Comparison of ENCODE assay signal across 12 cellular contexts in genomic region chr2:237281900-237282306, GRCh38.
DNase-seq lines count a peak whose midpoint lies in the region; ATAC-seq, FAIRE-seq and TF ChIP-seq lines count a peak whose summit lies in the region.
"Had no signal": no experiment of that assay in that cellular context is flagged by ENCODE, and none has a peak within 500 bp of the region (broad histone marks: within the 10 kb centered on the region; RNA-seq: fewer than 3 reads in every experiment).

No MANE protein-coding gene starts in this region.

- H3K27ac ChIP-seq in A549 (peak overlapping the region; percentile 45 to 66; a peak in 4 of 6 replicates), IMR-90 (ENCODE audit: insufficient read depth, low read length) (peak overlapping the region; percentile 97)

- H3K4ac ChIP-seq in IMR-90 (ENCODE audit: low read depth, low read length): peak overlapping the region; percentile 100

- H3K9ac ChIP-seq in IMR-90 (ENCODE audit: low read depth, low read length): peak overlapping the region; percentile 80

- peak overlapping the region; percentile 100 for H2BK5ac ChIP-seq in IMR-90 (ENCODE audit: low read depth, low read length, poor library complexity, severe bottlenecking)

- WGBS in A549 (ENCODE audit: missing lambda C conversion rate): 67% methylated on average over 2 of the region's 2 CpGs
- 0% methylated on average over 1 of the region's 2 CpGs; no CpG with 5 or more reads in 1 of the 2 experiments for WGBS in IMR-90 (ENCODE audit: extremely low coverage in 2 of 2, insufficient read length in 1 of 2), 2 experiments

- H2AK5ac ChIP-seq in IMR-90 (ENCODE audit: low read depth, low read length): peak overlapping the region; percentile 99

- peaks cover 23% of the 10 kb centered on the region for H3K9me1 ChIP-seq in IMR-90 (ENCODE audit: insufficient read depth, low read length)

- peak overlapping the region; percentile 95 for H3K18ac ChIP-seq in IMR-90 (ENCODE audit: low read depth, low read length)

- peak overlapping the region; percentile 93 to 99 for H4K8ac ChIP-seq in IMR-90 (ENCODE audit: low read depth in 2 of 2, low read length in 2 of 2)

- in situ Hi-C loops in IMR-90 (cut with MboI; ENCODE audit: low sequenced_read_pairs): no loop called here

- H3K4me3 ChIP-seq in A549: no peak overlapping the region
- no peak overlapping the region for H3K4me3 ChIP-seq in IMR-90 (ENCODE audit: insufficient read depth, low read depth, low read length)

- H2BK20ac ChIP-seq in IMR-90 (ENCODE audit: low read depth, low read length): peak overlapping the region; percentile 95

- TF ChIP-seq EP300 in A549 (IDR thresholded peaks at IDR 0.05): peak in 1 of 2 experiments; percentile 49; a peak in 1 of 5 replicates

- TF ChIP-seq POLR2A in A549 (IDR thresholded peaks at IDR 0.05; ENCODE audit: low read length) (no peak), IMR-90 (IDR thresholded peaks at IDR 0.05; ENCODE audit: low read depth, low read length) (no peak)

- peak overlapping the region; percentile 89 for H3K23ac ChIP-seq in IMR-90 (ENCODE audit: low read depth, low read length)

- peak overlapping the region; percentile 27; the same call in 2 of the 3 replicates for H3K4me2 ChIP-seq in A549
- peak overlapping the region; percentile 56; the same call in 1 of the 2 replicates for H3K4me2 ChIP-seq in IMR-90 (ENCODE audit: low read depth, low read length)

- no peak overlapping the region for H2AK9ac ChIP-seq in IMR-90 (replicated peaks; ENCODE audit: low read depth, low read length, poor library complexity)

- H4K20me1 ChIP-seq in IMR-90 (ENCODE audit: insufficient read depth, low read length): no peaks in the 10 kb centered on the region

- ATAC-seq in A549 (no peak; a peak in 2 of 6 replicates), IMR-90 (ENCODE audit: low read depth) (peak; percentile 10)

- H3K14ac ChIP-seq in IMR-90 (replicated peaks; ENCODE audit: low read depth, low read length): peak overlapping the region; percentile 97

- BruUV-seq in IMR-90 (replicated peaks; lab: Mats Ljungman, UMichigan): no TSS peak

- no peak overlapping the region for H2AFZ ChIP-seq in IMR-90 (replicated peaks; ENCODE audit: low read length, poor library complexity)

- peaks cover 0 to 27% of the 10 kb centered on the region in 2 experiments; a peak in 2 of 4 replicates for H3K79me1 ChIP-seq in IMR-90 (ENCODE audit: low read depth in 1 of 2, low read length in 2 of 2)

- H4K91ac ChIP-seq in IMR-90 (ENCODE audit: insufficient read depth, low read depth, low read length): peak overlapping the region; percentile 100

- TF ChIP-seq CTCF in A549 (IDR thresholded peaks at IDR 0.05) (no peak), IMR-90 (conservative IDR thresholded peaks at IDR 0.05; ENCODE audit: low read depth, low read length) (no peak)

- no peak for FAIRE-seq in A549 (lab: Jason Lieb, UNC)

- no peaks in the 10 kb centered on the region for H3K36me3 ChIP-seq in IMR-90 (ENCODE audit: control insufficient read depth, insufficient read depth, low read length)

- TF ChIP-seq RAD21 in A549 (conservative IDR thresholded peaks at IDR 0.05 in 1 of 2, IDR thresholded peaks at IDR 0.05 in 1 of 2): no peak
- TF ChIP-seq RAD21 in IMR-90 (IDR thresholded peaks at IDR 0.05; ENCODE audit: low read length): peak; percentile 13

- H3K56ac ChIP-seq in IMR-90 (ENCODE audit: extremely low read depth, insufficient read depth, low read length): peak overlapping the region; percentile 95

- H3K9me3 ChIP-seq in A549 (no peaks in the 10 kb centered on the region), IMR-90 (ENCODE audit: control insufficient read depth, insufficient read depth, low read length) (no peaks in the 10 kb centered on the region)

- intact Hi-C loops in IMR-90 (cut with micrococcal nuclease): loop anchor here (2.0 kb wide), 5 partner anchors 25 to 111 kb away; no protein-coding TSS in a partner anchor

- H2BK15ac ChIP-seq in IMR-90 (ENCODE audit: low read depth, low read length): peak overlapping the region; percentile 84

- dilution Hi-C loops in IMR-90 (cut with HindIII; ENCODE audit: low sequenced_read_pairs, unreplicated experiment): no loop called here

- peak overlapping the region; percentile 100 for H2BK120ac ChIP-seq in IMR-90 (ENCODE audit: low read depth, low read length)

- H3K27me3 ChIP-seq in IMR-90 (ENCODE audit: control insufficient read depth, insufficient read depth, low read length): no peaks in the 10 kb centered on the region

- peak overlapping the region; percentile 92 for H4K5ac ChIP-seq in IMR-90 (ENCODE audit: low read depth, low read length)

- CTCF ChIA-PET in A549 (lab: Yijun Ruan, JAX): interaction anchor here (1.8 kb wide), 1 partner anchor 128 kb away, joined by 5 read pairs; no protein-coding TSS in a partner anchor
- CTCF ChIA-PET in IMR-90 (lab: Yijun Ruan, JAX): interaction anchor here (0.5 to 0.8 kb wide), 3 partner anchors 22 to 304 kb away, joined by 3 to 5 read pairs (median 3); no protein-coding TSS in a partner anchor

- POLR2A ChIA-PET in A549 (lab: Yijun Ruan, JAX) (no interaction called here), IMR-90 (lab: Charles Lee; ENCODE audit: unreplicated experiment) (interaction anchor here (0.6 to 4.2 kb wide), 6 partner anchors 9 to 104 kb away, joined by 3 to 23 read pairs (median 7); no protein-coding TSS in a partner anchor)

- peaks cover 25% of the 10 kb centered on the region for H3K4me1 ChIP-seq in A549
- peaks cover 36% of the 10 kb centered on the region for H3K4me1 ChIP-seq in IMR-90 (ENCODE audit: control insufficient read depth, insufficient read depth, low read length)

- DNase-seq in A549 (ENCODE audit: low read depth in 1 of 2, low spot score in 1 of 2): no peak
- peak; percentile 97 for DNase-seq in IMR-90
- peak; percentile 30 for DNase-seq in SKM-1 (lab: John Stamatoyannopoulos, UW; ENCODE audit: unreplicated experiment)
- peak; percentile 86 for DNase-seq in foreskin melanocyte
- no peak for DNase-seq in activated gamma-delta T cell treated with Interleukin-2 at 50 U/mL for 16 hours
- DNase-seq in NCI-H2171 treated with DMSO at 0.1 percent for 48 hours (lab: John Stamatoyannopoulos, UW): no peak
- DNase-seq in NCI-H748 treated with DMSO at 0.1 percent for 48 hours (lab: John Stamatoyannopoulos, UW): no peak
- no peak for DNase-seq in anterior cingulate cortex (lab: John Stamatoyannopoulos, UW)
- DNase-seq: activated CD4-positive, alpha-beta memory T cell treated with anti-CD3 and anti-CD28 coated beads, Interleukin-2, amount 10 ng/mL, durations not matched to agents 7 days and 5 days; AML-193; NCI-H1092; stimulated activated CD4-positive, alpha-beta T cell treated with anti-CD3 and anti-CD28 coated beads, Interleukin-4, amount 100 ng/mL, for 4 hours had no signal

TF ChIP-seq in A549, 52 proteins besides CTCF, POLR2A, EP300 and RAD21:
- TF ChIP-seq MAZ (IDR thresholded peaks at IDR 0.05; ENCODE audit: borderline replicate concordance, low read depth, low read length): no peak
- 0 out of 5 replicates have a peak, but pooled peaks of 1 of the 2 experiments have one; percentile 31 for TF ChIP-seq JUN (IDR thresholded peaks at IDR 0.05)

TF ChIP-seq in IMR-90, 13 proteins besides CTCF, POLR2A, EP300 and RAD21:
- TF ChIP-seq BHLHE40 (IDR thresholded peaks at IDR 0.05; ENCODE audit: low read depth, low read length) (peak; percentile 96), RCOR1 (IDR thresholded peaks at IDR 0.05; ENCODE audit: insufficient replicate concordance, low read length) (peak; percentile 50), SMC3 (IDR thresholded peaks at IDR 0.05; ENCODE audit: low read depth, low read length) (peak; percentile 25; the same call in 1 of the 2 replicates), CEBPB (IDR thresholded peaks at IDR 0.05; ENCODE audit: low read depth, low read length) (peak; percentile 91), ELK1 (IDR thresholded peaks at IDR 0.05; ENCODE audit: borderline replicate concordance, low read depth, low read length) (no peak), MAZ (IDR thresholded peaks at IDR 0.05; ENCODE audit: borderline replicate concordance, low read depth, low read length) (no peak), NFE2L2 (IDR thresholded peaks at IDR 0.05; ENCODE audit: low read depth, low read length) (no peak), MXI1 (IDR thresholded peaks at IDR 0.05; ENCODE audit: borderline replicate concordance, low read depth, low read length) (no peak), MAFK (IDR thresholded peaks at IDR 0.05; ENCODE audit: low read depth, low read length) (peak; percentile 38; the same call in 1 of the 2 replicates), FOS (IDR thresholded peaks at IDR 0.05; ENCODE audit: low read depth, low read length) (peak; percentile 75)

Comparison
In these comparisons a context has a peak if more than half of its experiments do, and no peak if none do; other contexts are left out.
1. DNase-seq: peak in IMR-90 (single experiment), SKM-1 (single experiment) and foreskin melanocyte (single experiment); none in A549 (0 of 2), activated gamma-delta T cell treated with Interleukin-2 at 50 U/mL for 16 hours (single experiment), NCI-H2171 treated with DMSO at 0.1 percent for 48 hours (single experiment), NCI-H748 treated with DMSO at 0.1 percent for 48 hours (single experiment) and anterior cingulate cortex (0 of 58).